In genomic region chr4:121071640-121072037, GRCh38 we compare ENCODE assay signal across 8 cellular contexts. TPM values are rescaled to one million over a fixed set of nuclear protein-coding genes. Genes with fewer than 3 reads are reported as not detected.
A peak's percentile ranks its signal among the peaks of the same experiment; 100 is the strongest.
DNase-seq lines count a peak whose midpoint lies in the region; ATAC-seq, FAIRE-seq and TF ChIP-seq lines count a peak whose summit lies in the region.

No MANE protein-coding gene starts in this region.

- no peak overlapping the region for H4K5ac ChIP-seq in mesendoderm (ENCODE audit: low read length)

- H3K4me2 ChIP-seq in mesendoderm (ENCODE audit: low read length) = peak overlapping the region; percentile 95

- no peak overlapping the region for H3K4ac ChIP-seq in mesendoderm (ENCODE audit: low read depth, low read length)

- ATAC-seq in activated T-cell treated with anti-CD3 and anti-CD28 coated beads, Interleukin-2, amount 50 U/mL, for 4 hours = no peak

- no peak overlapping the region for H3K18ac ChIP-seq in mesendoderm (ENCODE audit: low read length)

- H3K9me3 Mint-ChIP-seq in activated T-cell treated with anti-CD3 and anti-CD28 coated beads, Interleukin-2, amount 50 U/mL, for 4 hours = no peaks in the 10 kb centered on the region
- no peaks in the 10 kb centered on the region for H3K9me3 Mint-ChIP-seq in MCF 10A (ENCODE audit: unreplicated experiment)

- peak overlapping the region; percentile 61 for H3K56ac ChIP-seq in mesendoderm (ENCODE audit: low read length)

- H3K4me1 ChIP-seq in mesendoderm (ENCODE audit: control insufficient read depth, low read depth, low read length) (peaks cover 4% of the 10 kb centered on the region), tibial nerve (peaks cover 0 to 24% (median 3%) of the 10 kb centered on the region in 4 donors)

- H3K27me3 ChIP-seq in mesendoderm (ENCODE audit: insufficient read depth, low read length, poor library complexity) (peaks cover 3% of the 10 kb centered on the region), tibial nerve (peaks cover 0 to 9% of the 10 kb centered on the region in 2 donors)

- no peak overlapping the region for H4K8ac ChIP-seq in mesendoderm (ENCODE audit: low read depth, low read length)

- peak overlapping the region; percentile 0 for H3K9ac ChIP-seq in mesendoderm (ENCODE audit: low read length)

- no peak overlapping the region for H2BK5ac ChIP-seq in mesendoderm (ENCODE audit: low read length)

- no TSS peak for BruUV-seq in MCF 10A (replicated peaks; lab: Mats Ljungman, UMichigan)

- no peak overlapping the region for H3K23ac ChIP-seq in mesendoderm (ENCODE audit: low read length)

- peak overlapping the region; percentile 10 for H3K4me3 ChIP-seq in mesendoderm (ENCODE audit: low read length)
- peak overlapping the region; percentile 32 to 61 (median 49) for H3K4me3 ChIP-seq in tibial nerve

- DNase-seq in activated T-cell treated with anti-CD3 and anti-CD28 coated beads, Interleukin-2, amount 50 U/mL, for 4 hours = no peak
- no peak for DNase-seq in activated T-cell treated with anti-CD3 and anti-CD28 coated beads, Interleukin-2, amount 50 U/mL, for 48 hours
- DNase-seq in MCF 10A (ENCODE audit: unreplicated experiment) (no peak), mesendoderm (no peak), tibial nerve (ENCODE audit: low spot score in 2 of 2) (no peak), GM13977 (ENCODE audit: low spot score) (no peak), NCI-H1930 (lab: John Stamatoyannopoulos, UW) (no peak), GM12892 (ENCODE audit: insufficient read length) (no peak)

- POLR2A ChIA-PET in MCF 10A (lab: Yijun Ruan, JAX) = no interaction called here

- no peak for FAIRE-seq in GM12892 (lab: Jason Lieb, UNC)

- intact Hi-C loops in MCF 10A (cut with micrococcal nuclease) = no loop called here

- H3K79me1 ChIP-seq in mesendoderm (ENCODE audit: low read length) = no peaks in the 10 kb centered on the region

- H3K27ac Mint-ChIP-seq in MCF 10A (ENCODE audit: low read depth, unreplicated experiment) = no peak overlapping the region

- no peaks in the 10 kb centered on the region for H3K79me2 ChIP-seq in mesendoderm (ENCODE audit: control insufficient read depth, insufficient read depth, low read length)

- peaks cover 67% of the 10 kb centered on the region for H3K27me3 Mint-ChIP-seq in activated T-cell treated with anti-CD3 and anti-CD28 coated beads, Interleukin-2, amount 50 U/mL, for 4 hours (ENCODE audit: low read depth)
- H3K27me3 Mint-ChIP-seq in MCF 10A (ENCODE audit: insufficient read depth, unreplicated experiment) = peaks cover 10% of the 10 kb centered on the region

- CTCF ChIA-PET in MCF 10A (lab: Yijun Ruan, JAX) = interaction anchor here (0.5 to 0.9 kb wide), 3 partner anchors 21 to 994 kb away, joined by 3 read pairs; no protein-coding TSS in a partner anchor

- no peaks in the 10 kb centered on the region for H3K9me3 ChIP-seq in tibial nerve

- no peak overlapping the region for H2BK120ac ChIP-seq in mesendoderm (ENCODE audit: low read depth, low read length)

- WGBS in mesendoderm (ENCODE audit: extremely low coverage, insufficient coverage, low lambda C conversion rate) = no CpG with 5 or more reads among the region's 21 CpGs
- 1% methylated on average over 21 of the region's 21 CpGs for WGBS in tibial nerve, 2 donors

- H3K36me3 ChIP-seq in mesendoderm (ENCODE audit: control insufficient read depth, insufficient read depth, low read length) (no peaks in the 10 kb centered on the region), tibial nerve (no peaks in the 10 kb centered on the region)

- peak overlapping the region; percentile 77 for H3K4me3 Mint-ChIP-seq in activated T-cell treated with anti-CD3 and anti-CD28 coated beads, Interleukin-2, amount 50 U/mL, for 4 hours
- peak overlapping the region; percentile 78 for H3K4me3 Mint-ChIP-seq in MCF 10A (ENCODE audit: unreplicated experiment)

- no peak overlapping the region for H2AK5ac ChIP-seq in mesendoderm (ENCODE audit: low read length)

- H3K27ac ChIP-seq in mesendoderm (ENCODE audit: low read depth, low read length) (no peak overlapping the region), tibial nerve (peak overlapping the region in 1 of 4 donors; percentile 51)

- TF ChIP-seq CTCF in MCF 10A (IDR thresholded peaks at IDR 0.05; ENCODE audit: unreplicated experiment) (no peak), tibial nerve (IDR thresholded peaks at IDR 0.05) (no peak), GM13977 (IDR thresholded peaks at IDR 0.05; ENCODE audit: extremely low read depth, insufficient read depth, missing control alignments) (no peak)

- no peak for TF ChIP-seq EP300 in tibial nerve (IDR thresholded peaks at IDR 0.05)

- TF ChIP-seq POLR2A in tibial nerve (IDR thresholded peaks at IDR 0.05) = no peak
- TF ChIP-seq POLR2A in GM12892 (IDR thresholded peaks at IDR 0.05; ENCODE audit: low read depth, low read length) = no peak

- peaks cover 28% of the 10 kb centered on the region for H3K4me1 Mint-ChIP-seq in activated T-cell treated with anti-CD3 and anti-CD28 coated beads, Interleukin-2, amount 50 U/mL, for 4 hours (ENCODE audit: low read depth)
- H3K4me1 Mint-ChIP-seq in MCF 10A (ENCODE audit: insufficient read depth, unreplicated experiment) = peaks cover 5% of the 10 kb centered on the region

- H2BK15ac ChIP-seq in mesendoderm (replicated peaks; ENCODE audit: low read depth) = no peak overlapping the region

- no peaks in the 10 kb centered on the region for H3K36me3 Mint-ChIP-seq in activated T-cell treated with anti-CD3 and anti-CD28 coated beads, Interleukin-2, amount 50 U/mL, for 4 hours (ENCODE audit: insufficient read depth)
- no peaks in the 10 kb centered on the region for H3K36me3 Mint-ChIP-seq in MCF 10A (ENCODE audit: insufficient read depth, unreplicated experiment)

- in situ Hi-C loops in GM13977 (cut with MboI; ENCODE audit: low pct_unique_long_range_greater_than_20kb, low sequenced_read_pairs, unreplicated experiment) = no loop called here

RNA-seq across cellular contexts. Expression of gene NDNF, which starts 0.7 kb away (rescaled TPM):
- under 1 TPM in 2 of 3 donors, not detected in 1; 0.16 to 0.18 TPM for total RNA-seq in activated T-cell treated with anti-CD3 and anti-CD28 coated beads, Interleukin-2, amount 50 U/mL, for 4 hours
- total RNA-seq in MCF 10A (2022) = 0.42 TPM in 1 of 2 replicates, not detected in the other
- 0.10 TPM for polyA plus RNA-seq in mesendoderm (2013, experiment 1 of 2)
- 0.10 TPM for polyA plus RNA-seq in mesendoderm (2013, experiment 2 of 2)
- 10 to 100 TPM in 1 of 4 donors, 1 to 10 TPM in 3; 2.4 to 10.6 (median 7.8) TPM for total RNA-seq in tibial nerve
- not detected for polyA plus RNA-seq in GM12892 (2012; ENCODE audit: missing spikeins)
